In the genomic region with DNA sequence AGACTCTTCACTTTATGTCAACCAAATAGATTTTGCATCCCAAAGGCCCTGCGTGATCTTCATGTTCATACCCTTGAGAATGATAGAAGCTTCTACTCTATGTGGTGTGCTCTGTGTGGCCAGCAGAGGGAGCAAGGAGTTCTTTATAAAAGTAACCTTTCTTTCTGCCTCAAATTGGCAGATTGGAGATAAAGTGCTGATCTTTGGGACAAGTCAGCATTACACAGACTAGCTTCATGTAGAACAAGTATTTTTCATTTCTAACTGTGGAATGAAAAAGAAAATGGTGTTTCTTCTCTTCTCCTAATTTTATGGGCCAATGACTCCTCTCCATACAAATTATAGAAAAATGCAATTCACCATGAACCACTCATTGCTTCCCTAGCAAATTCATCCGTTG, we compare ENCODE assay signal across 8 cellular contexts.
DNase-seq lines count a peak whose midpoint lies in the region; ATAC-seq, FAIRE-seq and TF ChIP-seq lines count a peak whose summit lies in the region.

No MANE protein-coding gene starts in this region.

- H3K27ac ChIP-seq in endodermal cell (ENCODE audit: low read depth, low read length): no peak overlapping the region

- H3K36me3 Mint-ChIP-seq in endodermal cell (ENCODE audit: low read depth) (no peaks in the 10 kb centered on the region), mesothelial cell of epicardium (no peaks in the 10 kb centered on the region)

- H3K4me1 Mint-ChIP-seq in endodermal cell (peaks cover 13% of the 10 kb centered on the region), mesothelial cell of epicardium (peaks cover 14% of the 10 kb centered on the region)

- no peak overlapping the region for H3K9ac ChIP-seq in endodermal cell (ENCODE audit: extremely low read depth, low read length, poor library complexity, severe bottlenecking)

- WGBS in endodermal cell (ENCODE audit: insufficient coverage in 1 of 2, insufficient read length in 1 of 2), 2 experiments: 71 to 100% methylated on average over 1 to 2 of the region's 2 CpGs

- H3K36me3 ChIP-seq in endodermal cell (ENCODE audit: control insufficient read depth, insufficient read depth, low read length): no peaks in the 10 kb centered on the region

- H3K27ac Mint-ChIP-seq in endodermal cell (no peak overlapping the region), mesothelial cell of epicardium (no peak overlapping the region)

- no peak overlapping the region for H3K4me3 ChIP-seq in endodermal cell (ENCODE audit: low read length)

- H3K4me3 Mint-ChIP-seq in endodermal cell (no peak overlapping the region), mesothelial cell of epicardium (no peak overlapping the region)

- peaks cover 3% of the 10 kb centered on the region for H3K4me1 ChIP-seq in endodermal cell (ENCODE audit: control insufficient read depth, insufficient read depth, low read length)

- H3K27me3 ChIP-seq in endodermal cell (ENCODE audit: control insufficient read depth, insufficient read depth, low read length, poor library complexity, severe bottlenecking): no peaks in the 10 kb centered on the region

- DNase-seq in COLO668 (lab: John Stamatoyannopoulos, UW; ENCODE audit: unreplicated experiment) (peak; percentile 30), RPMI8226 (peak; percentile 54), endodermal cell (peak; percentile 75), mesothelial cell of epicardium (ENCODE audit: low spot score in 2 of 2, unreplicated experiment in 2 of 2) (peak in 1 of 2 experiments; percentile 44), NCI-H1417 treated with DMSO at 0.1 percent for 48 hours (lab: John Stamatoyannopoulos, UW) (no peak), HTR-8/SVneo (ENCODE audit: insufficient read length, low spot score) (no peak)

- no peak for FAIRE-seq in HTR-8/SVneo (lab: Jason Lieb, UNC)

- peak; percentile 92 for TF ChIP-seq CTCF in endodermal cell (conservative IDR thresholded peaks at IDR 0.05)
- peak; percentile 80 for TF ChIP-seq CTCF in mesothelial cell of epicardium (IDR thresholded peaks at IDR 0.05; ENCODE audit: unreplicated experiment)

- H3K9me3 ChIP-seq in endodermal cell (ENCODE audit: control insufficient read depth, low read length): no peaks in the 10 kb centered on the region

- H3K27me3 Mint-ChIP-seq in endodermal cell (ENCODE audit: insufficient read depth) (no peaks in the 10 kb centered on the region), mesothelial cell of epicardium (ENCODE audit: low read depth) (no peaks in the 10 kb centered on the region)

- ATAC-seq in GM18907 (IDR thresholded peaks at IDR 0.05; ENCODE audit: unreplicated experiment): peak; percentile 64
- ATAC-seq in HG03439 (IDR thresholded peaks at IDR 0.05; ENCODE audit: unreplicated experiment): peak; percentile 56

- no peaks in the 10 kb centered on the region for H3K9me3 Mint-ChIP-seq in endodermal cell
- no peaks in the 10 kb centered on the region for H3K9me3 Mint-ChIP-seq in mesothelial cell of epicardium

Comparison
In these comparisons a context has a peak if more than half of its experiments do, and no peak if none do; other contexts are left out.
1. DNase-seq: peak in COLO668 (single experiment), RPMI8226 (single experiment) and endodermal cell (single experiment); none in NCI-H1417 treated with DMSO at 0.1 percent for 48 hours (single experiment) and HTR-8/SVneo (single experiment).